Comparison of ENCODE assay signal across 1 cellular context in the genomic region with DNA sequence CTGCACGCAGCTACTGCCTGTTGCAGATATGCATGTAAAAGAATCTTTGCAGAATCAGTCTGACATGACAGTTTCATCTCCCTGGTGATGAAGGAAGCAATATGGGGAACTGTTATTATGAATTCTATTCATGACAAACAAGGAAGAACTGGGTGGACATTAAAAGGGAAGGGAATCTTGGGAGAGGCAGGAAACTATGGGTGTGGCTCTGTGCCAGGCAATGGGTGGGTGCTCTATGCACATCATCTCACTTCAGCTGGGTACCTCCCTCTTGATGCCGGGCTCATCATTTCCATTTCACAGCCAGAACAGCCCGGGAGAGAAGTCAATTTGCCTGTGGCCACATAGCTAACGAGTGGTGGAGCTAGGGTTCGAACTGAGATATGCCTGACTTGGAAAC.
TF ChIP-seq lines count a peak whose summit lies in the region.

No MANE protein-coding gene starts in this region.

TF ChIP-seq in IMR-90, 13 proteins besides CTCF, POLR2A, EP300 and RAD21:
- no peak for TF ChIP-seq MAFK (IDR thresholded peaks at IDR 0.05; ENCODE audit: low read depth, low read length)
- no peak for TF ChIP-seq SMC3 (IDR thresholded peaks at IDR 0.05; ENCODE audit: low read depth, low read length)
- no peak for TF ChIP-seq CHD1 (IDR thresholded peaks at IDR 0.05; ENCODE audit: low read depth, low read length)
- no peak for TF ChIP-seq MAZ (IDR thresholded peaks at IDR 0.05; ENCODE audit: borderline replicate concordance, low read depth, low read length)
- TF ChIP-seq, protein P1, sequence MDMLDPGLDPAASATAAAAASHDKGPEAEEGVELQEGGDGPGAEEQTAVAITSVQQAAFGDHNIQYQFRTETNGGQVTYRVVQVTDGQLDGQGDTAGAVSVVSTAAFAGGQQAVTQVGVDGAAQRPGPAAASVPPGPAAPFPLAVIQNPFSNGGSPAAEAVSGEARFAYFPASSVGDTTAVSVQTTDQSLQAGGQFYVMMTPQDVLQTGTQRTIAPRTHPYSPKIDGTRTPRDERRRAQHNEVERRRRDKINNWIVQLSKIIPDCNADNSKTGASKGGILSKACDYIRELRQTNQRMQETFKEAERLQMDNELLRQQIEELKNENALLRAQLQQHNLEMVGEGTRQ (IDR thresholded peaks at IDR 0.05; ENCODE audit: low read depth, low read length) = no peak
- TF ChIP-seq BHLHE40 (IDR thresholded peaks at IDR 0.05; ENCODE audit: low read depth, low read length) = no peak
- no peak for TF ChIP-seq FOS (IDR thresholded peaks at IDR 0.05; ENCODE audit: low read depth, low read length)
- TF ChIP-seq CEBPB (IDR thresholded peaks at IDR 0.05; ENCODE audit: low read depth, low read length) = no peak
- no peak for TF ChIP-seq RCOR1 (IDR thresholded peaks at IDR 0.05; ENCODE audit: insufficient replicate concordance, low read length)
- TF ChIP-seq RFX5 (IDR thresholded peaks at IDR 0.05; ENCODE audit: low read depth, low read length) = no peak
- TF ChIP-seq, protein P2, sequence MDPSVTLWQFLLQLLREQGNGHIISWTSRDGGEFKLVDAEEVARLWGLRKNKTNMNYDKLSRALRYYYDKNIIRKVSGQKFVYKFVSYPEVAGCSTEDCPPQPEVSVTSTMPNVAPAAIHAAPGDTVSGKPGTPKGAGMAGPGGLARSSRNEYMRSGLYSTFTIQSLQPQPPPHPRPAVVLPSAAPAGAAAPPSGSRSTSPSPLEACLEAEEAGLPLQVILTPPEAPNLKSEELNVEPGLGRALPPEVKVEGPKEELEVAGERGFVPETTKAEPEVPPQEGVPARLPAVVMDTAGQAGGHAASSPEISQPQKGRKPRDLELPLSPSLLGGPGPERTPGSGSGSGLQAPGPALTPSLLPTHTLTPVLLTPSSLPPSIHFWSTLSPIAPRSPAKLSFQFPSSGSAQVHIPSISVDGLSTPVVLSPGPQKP (IDR thresholded peaks at IDR 0.05; ENCODE audit: borderline replicate concordance, low read depth, low read length) = no peak
- no peak for TF ChIP-seq NFE2L2 (IDR thresholded peaks at IDR 0.05; ENCODE audit: low read depth, low read length)
- TF ChIP-seq MXI1 (IDR thresholded peaks at IDR 0.05; ENCODE audit: borderline replicate concordance, low read depth, low read length) = no peak
TF ChIP-seq in IMR-90: peak in this region for 0.
